ENCODE assay signal across 8 cellular contexts in genomic region chr10:114938818-114939193, GRCh38. TPM values are rescaled to one million over a fixed set of nuclear protein-coding genes. Genes with fewer than 3 reads are reported as not detected.
DNase-seq lines count a peak whose midpoint lies in the region; ATAC-seq and TF ChIP-seq lines count a peak whose summit lies in the region.

No MANE protein-coding gene starts in this region.

- H3K27me3 ChIP-seq in CD4-positive, alpha-beta T cell (ENCODE audit: control insufficient read depth, insufficient read depth, low read length), result no peaks in the 10 kb centered on the region
- no peaks in the 10 kb centered on the region for H3K27me3 ChIP-seq in endocrine pancreas (ENCODE audit: control insufficient read depth, insufficient read depth, low read length)
- H3K27me3 ChIP-seq in neutrophil, result no peaks in the 10 kb centered on the region

- DNase-seq in CD4-positive, alpha-beta T cell, result no peak
- no peak for DNase-seq in NB4 (ENCODE audit: low read depth)
- no peak for DNase-seq in germinal center (ENCODE audit: low spot score)
- no peak for DNase-seq in amniotic stem cell (lab: John Stamatoyannopoulos, UW)

- POLR2A ChIA-PET in CD4-positive, alpha-beta T cell (lab: Charles Lee), result interaction anchor here (1.3 to 2.3 kb wide), 4 partner anchors 13 to 117 kb away, joined by 3 to 8 read pairs (median 6); partner anchors contain the start of gene FHIP2A

- H3K4me3 ChIP-seq in NB4 (ENCODE audit: low read depth, low read length), result peak overlapping the region; percentile 96
- H3K4me3 ChIP-seq in endocrine pancreas (ENCODE audit: control insufficient read depth, insufficient read depth, low read length), result peak overlapping the region; percentile 89
- peak overlapping the region; percentile 73 to 82 for H3K4me3 ChIP-seq in neutrophil (ENCODE audit: low read depth in 1 of 2, low read length in 1 of 2)

- H3K27ac Mint-ChIP-seq in CD4-positive, alpha-beta T cell, result peak overlapping the region; percentile 94

- CTCF ChIA-PET in CD4-positive, alpha-beta T cell (lab: Charles Lee), result interaction anchor here (1.3 kb wide), 1 partner anchor 117 kb away, joined by 3 read pairs; the partner anchor contains the start of gene FHIP2A

- H3K9ac ChIP-seq in endocrine pancreas (ENCODE audit: control insufficient read depth, insufficient read depth, low read length), result peak overlapping the region; percentile 94

- peak overlapping the region; percentile 93 for H3K4me3 Mint-ChIP-seq in CD4-positive, alpha-beta T cell

- ATAC-seq in CD4-positive, alpha-beta T cell (ENCODE audit: poor library complexity), result no peak
- ATAC-seq in HG03521 (IDR thresholded peaks at IDR 0.05; ENCODE audit: unreplicated experiment) (no peak), HG02884 (IDR thresholded peaks at IDR 0.05; ENCODE audit: unreplicated experiment) (no peak)

- no peak overlapping the region for H3K27ac ChIP-seq in CD4-positive, alpha-beta T cell (ENCODE audit: low read depth, low read length)
- no peak overlapping the region for H3K27ac ChIP-seq in neutrophil

- H3K9me3 ChIP-seq in CD4-positive, alpha-beta T cell (ENCODE audit: control insufficient read depth, low read length), result no peaks in the 10 kb centered on the region
- no peaks in the 10 kb centered on the region for H3K9me3 ChIP-seq in endocrine pancreas (ENCODE audit: control insufficient read depth, low read length)
- no peaks in the 10 kb centered on the region for H3K9me3 ChIP-seq in neutrophil

- no peak for TF ChIP-seq CTCF in CD4-positive, alpha-beta T cell (IDR thresholded peaks at IDR 0.05)
- no peak for TF ChIP-seq CTCF in NB4 (IDR thresholded peaks at IDR 0.05; ENCODE audit: low read depth, low read length)
- no peak for TF ChIP-seq CTCF in neutrophil (IDR thresholded peaks at IDR 0.05)

- no peaks in the 10 kb centered on the region for H3K9me3 Mint-ChIP-seq in CD4-positive, alpha-beta T cell

- H3K36me3 Mint-ChIP-seq in CD4-positive, alpha-beta T cell (ENCODE audit: low read depth), result peaks cover 40% of the 10 kb centered on the region

- H3K27me3 Mint-ChIP-seq in CD4-positive, alpha-beta T cell, result no peaks in the 10 kb centered on the region

- intact Hi-C loops in CD4-positive, alpha-beta T cell (cut with DNase I, micrococcal nuclease), result loop anchor here (5.0 to 10.0 kb wide), 2 partner anchors 764 to 767 kb away; partner anchors contain the start of genes CCDC186 (in 2 of the 2) and TDRD1 (in 1 of the 2)

- no peak for TF ChIP-seq POLR2A in NB4 (IDR thresholded peaks at IDR 0.05; ENCODE audit: extremely low read depth, insufficient read length)

- H3K36me3 ChIP-seq in endocrine pancreas (ENCODE audit: control insufficient read depth, insufficient read depth, low read length) (no peaks in the 10 kb centered on the region), neutrophil (peaks cover 8% of the 10 kb centered on the region)

- H3K4me1 ChIP-seq in endocrine pancreas (ENCODE audit: control insufficient read depth, insufficient read depth, low read length) (peaks cover 9% of the 10 kb centered on the region), neutrophil (ENCODE audit: control insufficient read depth in 1 of 2, insufficient read depth in 1 of 2, low read depth in 1 of 2, low read length in 1 of 2) (peaks cover 6 to 7% of the 10 kb centered on the region in 2 experiments)

- H3K4me1 Mint-ChIP-seq in CD4-positive, alpha-beta T cell (ENCODE audit: low read depth), result peaks cover 39% of the 10 kb centered on the region

RNA-seq across cellular contexts. Expression of gene TRUB1, which starts 0.8 kb away (rescaled TPM):
- total RNA-seq in CD4-positive, alpha-beta T cell, result 1 to 10 TPM; 5.9 to 7.7 TPM
